Comparison of ENCODE assay signal across 22 cellular contexts in genomic region chr7:66198956-66199355, GRCh38.
"Had no signal": no experiment of that assay in that cellular context is flagged by ENCODE, and none has a peak within 500 bp of the region (broad histone marks: within the 10 kb centered on the region; RNA-seq: fewer than 3 reads in every experiment).

No MANE protein-coding gene starts in this region.

- H3K9me3 Mint-ChIP-seq: activated CD8-positive, alpha-beta T cell treated with anti-CD3 and anti-CD28 coated beads for 36 hours; activated naive CD4-positive, alpha-beta T cell treated with anti-CD3 and anti-CD28 coated beads for 36 hours; activated T-helper 17 cell treated with anti-CD3 and anti-CD28 coated beads, Interleukin-2, amount 50 U/mL, for 72 hours; central memory CD8-positive, alpha-beta T cell; nephron progenitor cell had no signal

- H3K4me3 ChIP-seq: coronary artery, left lung had no signal

- H3K27me3 Mint-ChIP-seq: activated CD8-positive, alpha-beta T cell treated with anti-CD3 and anti-CD28 coated beads for 36 hours had no signal

- DNase-seq: activated CD4-positive, alpha-beta T cell treated with anti-CD3 and anti-CD28 coated beads for 48 hours; activated CD4-positive, CD25-positive, alpha-beta regulatory T cell; activated CD8-positive, alpha-beta T cell treated with anti-CD3 and anti-CD28 coated beads for 36 hours; activated naive CD4-positive, alpha-beta T cell treated with anti-CD3 and anti-CD28 coated beads for 36 hours; activated T-cell treated with anti-CD3 and anti-CD28 coated beads, Interleukin-2, amount 50 U/mL, for 1 hour; brain microvascular endothelial cell; effector CD8-positive, alpha-beta T cell; glutamatergic neuron; hypothalamus; left lung; nephron progenitor cell; occipital lobe; retina; stimulated activated CD4-positive, alpha-beta T cell treated with anti-CD3 and anti-CD28 coated beads, Interleukin-12 subunit alpha, Interleukin-12 subunit beta, amount 100 ng/mL, for 4 hours; stimulated activated CD4-positive, alpha-beta T cell treated with anti-CD3 and anti-CD28 coated beads, Interleukin-1b, Interleukin-23, amount 100 ng/mL, for 48 hours; stimulated activated CD8-positive, alpha-beta memory T cell treated with anti-CD3 and anti-CD28 coated beads, Interleukin-4, amount 100 ng/mL, for 48 hours; stimulated activated naive CD4-positive, alpha-beta T cell; T-helper 9 cell had no signal

- H3K27me3 ChIP-seq: brain microvascular endothelial cell had no signal

- H3K4me1 ChIP-seq: left lung had no signal

- ATAC-seq: activated CD8-positive, alpha-beta T cell treated with anti-CD3 and anti-CD28 coated beads for 36 hours; activated T-helper 17 cell treated with anti-CD3 and anti-CD28 coated beads, Interleukin-2, amount 50 U/mL, for 72 hours; left lung had no signal

- H3K27ac Mint-ChIP-seq: activated CD8-positive, alpha-beta T cell treated with anti-CD3 and anti-CD28 coated beads for 36 hours; activated naive CD4-positive, alpha-beta T cell treated with anti-CD3 and anti-CD28 coated beads for 36 hours; activated T-helper 17 cell treated with anti-CD3 and anti-CD28 coated beads, Interleukin-2, amount 50 U/mL, for 72 hours; nephron progenitor cell had no signal

- H3K4me3 Mint-ChIP-seq: activated CD8-positive, alpha-beta T cell treated with anti-CD3 and anti-CD28 coated beads for 36 hours; activated naive CD4-positive, alpha-beta T cell treated with anti-CD3 and anti-CD28 coated beads for 36 hours; activated T-helper 17 cell treated with anti-CD3 and anti-CD28 coated beads, Interleukin-2, amount 50 U/mL, for 72 hours; central memory CD8-positive, alpha-beta T cell; nephron progenitor cell had no signal

- H3K27ac ChIP-seq: brain microvascular endothelial cell, coronary artery, left lung had no signal

- H3K36me3 ChIP-seq: brain microvascular endothelial cell, left lung had no signal

- FAIRE-seq: keratinocyte had no signal

- H3K9me3 ChIP-seq: left lung had no signal
